8 cellular contexts compared by ENCODE assay signal in genomic region chr12:48925218-48925871, GRCh38. TPM values are rescaled to one million over a fixed set of nuclear protein-coding genes. Genes with fewer than 3 reads are reported as not detected.
DNase-seq lines count a peak whose midpoint lies in the region; ATAC-seq and TF ChIP-seq lines count a peak whose summit lies in the region.

Gene FKBP11, minus strand, starts transcription at chr12:48925492. Its CDS starts 64 bp downstream, at chr12:48925428.

- intact Hi-C loops in activated T-helper 1 cell treated with anti-CD3 and anti-CD28 coated beads, Interleukin-12 subunit alpha, Interleukin-12 subunit beta, Interleukin-2, Interleukin-4 antibody, amounts not matched to agents 30 ng/mL and 10 ng/mL and 1 ng/mL, durations not matched to agents 14 hours and 24 hours and 36 hours (cut with micrococcal nuclease) = loop anchor here (1.0 kb wide), 4 partner anchors 11 to 73 kb away; partner anchors contain the start of gene DDX23
- intact Hi-C loops in thyroid gland (cut with DNase I) = no loop called here

- no peaks in the 10 kb centered on the region for H3K9me3 ChIP-seq in ES-I3 (ENCODE audit: control insufficient read depth, insufficient read depth, low read length)
- H3K9me3 ChIP-seq in thyroid gland = no peaks in the 10 kb centered on the region

- H3K9ac ChIP-seq in ES-I3 (ENCODE audit: low read depth, low read length) = peak within 1 kb of the TSS; percentile 76

- peak; percentile 87 for ATAC-seq in omental fat pad (ENCODE audit: low FRiP score)

- no peak for TF ChIP-seq CTCF in fibroblast of villous mesenchyme (IDR thresholded peaks at IDR 0.05; ENCODE audit: insufficient read depth, low read depth, low read length)
- TF ChIP-seq CTCF in omental fat pad (IDR thresholded peaks at IDR 0.05) = no peak
- TF ChIP-seq CTCF in thyroid gland (IDR thresholded peaks at IDR 0.05) = no peak

- no peaks in the 10 kb centered on the region for H3K9me3 Mint-ChIP-seq in activated T-helper 1 cell treated with anti-CD3 and anti-CD28 coated beads, Interleukin-12 subunit alpha, Interleukin-12 subunit beta, Interleukin-2, Interleukin-4 antibody, amounts not matched to agents 30 ng/mL and 10 ng/mL and 1 ng/mL, durations not matched to agents 14 hours and 24 hours and 36 hours

- H3K27ac ChIP-seq in thyroid gland = peak within 1 kb of the TSS in 1 of 3 donors; percentile 73

- H3K4me1 Mint-ChIP-seq in activated T-helper 1 cell treated with anti-CD3 and anti-CD28 coated beads, Interleukin-12 subunit alpha, Interleukin-12 subunit beta, Interleukin-2, Interleukin-4 antibody, amounts not matched to agents 30 ng/mL and 10 ng/mL and 1 ng/mL, durations not matched to agents 14 hours and 24 hours and 36 hours (ENCODE audit: low read depth) = peaks cover 47% of the 10 kb centered on the region

- WGBS in thyroid gland, 2 donors = 2 to 6% methylated on average over 19 to 23 of the region's 39 CpGs

- H3K27me3 Mint-ChIP-seq in activated T-helper 1 cell treated with anti-CD3 and anti-CD28 coated beads, Interleukin-12 subunit alpha, Interleukin-12 subunit beta, Interleukin-2, Interleukin-4 antibody, amounts not matched to agents 30 ng/mL and 10 ng/mL and 1 ng/mL, durations not matched to agents 14 hours and 24 hours and 36 hours (ENCODE audit: insufficient read depth) = no peaks in the 10 kb centered on the region

- H3K36me3 Mint-ChIP-seq in activated T-helper 1 cell treated with anti-CD3 and anti-CD28 coated beads, Interleukin-12 subunit alpha, Interleukin-12 subunit beta, Interleukin-2, Interleukin-4 antibody, amounts not matched to agents 30 ng/mL and 10 ng/mL and 1 ng/mL, durations not matched to agents 14 hours and 24 hours and 36 hours (ENCODE audit: low read depth) = peaks cover 38% of the 10 kb centered on the region

- H3K27me3 ChIP-seq in thyroid gland = no peaks in the 10 kb centered on the region

- TF ChIP-seq POLR2A in thyroid gland (IDR thresholded peaks at IDR 0.05) = peak in 1 of 2 donors; percentile 56

- peak within 1 kb of the TSS; percentile 89 for H3K4me3 Mint-ChIP-seq in activated T-helper 1 cell treated with anti-CD3 and anti-CD28 coated beads, Interleukin-12 subunit alpha, Interleukin-12 subunit beta, Interleukin-2, Interleukin-4 antibody, amounts not matched to agents 30 ng/mL and 10 ng/mL and 1 ng/mL, durations not matched to agents 14 hours and 24 hours and 36 hours

- 0 out of 2 replicates have a peak, but pooled peaks cover 2% of the 10 kb centered on the region for H3K36me3 ChIP-seq in ES-I3 (ENCODE audit: insufficient read depth, low read length)
- H3K36me3 ChIP-seq in thyroid gland = no peaks in the 10 kb centered on the region

- H3K27ac Mint-ChIP-seq in activated T-helper 1 cell treated with anti-CD3 and anti-CD28 coated beads, Interleukin-12 subunit alpha, Interleukin-12 subunit beta, Interleukin-2, Interleukin-4 antibody, amounts not matched to agents 30 ng/mL and 10 ng/mL and 1 ng/mL, durations not matched to agents 14 hours and 24 hours and 36 hours = peak within 1 kb of the TSS; percentile 81

- H3K4me1 ChIP-seq in ES-I3 (ENCODE audit: insufficient read depth, low read length) (no peaks in the 10 kb centered on the region; the same call in 1 of the 2 replicates), thyroid gland (peaks cover 0 to 4% of the 10 kb centered on the region in 2 donors)

- H3K4me3 ChIP-seq in fibroblast of villous mesenchyme (ENCODE audit: low read depth, low read length) (peak within 1 kb of the TSS; percentile 76), thyroid gland (replicated peaks in 1 of 3) (peak within 1 kb of the TSS; percentile 80 to 97 (median 86))

- peak; percentile 61 for DNase-seq in HCEC 1CT
- peak; percentile 30 for DNase-seq in NCI-H69 (lab: John Stamatoyannopoulos, UW)
- DNase-seq in activated T-helper 1 cell treated with anti-CD3 and anti-CD28 coated beads, Interleukin-12 subunit alpha, Interleukin-12 subunit beta, Interleukin-2, Interleukin-4 antibody, amounts not matched to agents 30 ng/mL and 10 ng/mL and 1 ng/mL, durations not matched to agents 14 hours and 24 hours and 36 hours (ENCODE audit: low spot score) = peak; percentile 54
- peak; percentile 57 for DNase-seq in fibroblast of villous mesenchyme (ENCODE audit: low read depth)
- peak; percentile 46 for DNase-seq in omental fat pad (ENCODE audit: low spot score)
- peak; percentile 70 to 71 for DNase-seq in thyroid gland
- no peak for DNase-seq in glomerular visceral epithelial cell (ENCODE audit: extremely low spot score)

RNA-seq across cellular contexts. Expression of gene FKBP11, which starts in this region (rescaled TPM):
- 62.7 and 67.9 TPM in 2 replicates for total RNA-seq in activated T-helper 1 cell treated with anti-CD3 and anti-CD28 coated beads, Interleukin-12 subunit alpha, Interleukin-12 subunit beta, Interleukin-2, Interleukin-4 antibody, amounts not matched to agents 30 ng/mL and 10 ng/mL and 1 ng/mL, durations not matched to agents 14 hours and 24 hours and 36 hours
- total RNA-seq in fibroblast of villous mesenchyme = 21.9 and 25.5 TPM in 2 replicates
- total RNA-seq in omental fat pad = 10 to 100 TPM; 14.7 to 32.1 (median 22.5) TPM
- total RNA-seq in thyroid gland = 10 to 100 TPM in 3 of 4 donors, 1 to 10 TPM in 1; 9.0 to 20.1 (median 16.5) TPM
